Comparison of ENCODE assay signal across 23 cellular contexts in genomic region chr6:42268016-42268834, GRCh38. TPM values are rescaled to one million over a fixed set of nuclear protein-coding genes. Genes with fewer than 3 reads are reported as not detected.
DNase-seq lines count a peak whose midpoint lies in the region; ATAC-seq and TF ChIP-seq lines count a peak whose summit lies in the region.
"Had no signal": no experiment of that assay in that cellular context is flagged by ENCODE, and none has a peak within 500 bp of the region (broad histone marks: within the 10 kb centered on the region; RNA-seq: fewer than 3 reads in every experiment).

No MANE protein-coding gene starts in this region.

- H3K9ac ChIP-seq in H9 (ENCODE audit: extremely low read depth, insufficient read length, low read length), result no peak overlapping the region

- no peak overlapping the region for H3K27ac ChIP-seq in H9 (ENCODE audit: insufficient read length, low read depth, low read length)
- no peak overlapping the region for H3K27ac ChIP-seq in testis
- H3K27ac ChIP-seq: SJSA1 had no signal

- H3K9me3 ChIP-seq in H9 (ENCODE audit: control insufficient read depth, low read depth, low read length) (no peaks in the 10 kb centered on the region), HAP-1 (no peaks in the 10 kb centered on the region), testis (no peaks in the 10 kb centered on the region)
- H3K9me3 ChIP-seq: SJSA1 had no signal

- no peak overlapping the region for H2AK5ac ChIP-seq in H9 (ENCODE audit: insufficient read length, low read length)

- no peak overlapping the region for H3K4me3 Mint-ChIP-seq in activated T-cell treated with anti-CD3 and anti-CD28 coated beads, Interleukin-2, amount 50 U/mL, for 72 hours
- no peak overlapping the region for H3K4me3 Mint-ChIP-seq in H9
- H3K4me3 Mint-ChIP-seq in activated T-helper 17 cell treated with anti-CD3 and anti-CD28 coated beads, Interleukin-2, amount 50 U/mL, for 72 hours, result no peak overlapping the region
- no peak overlapping the region for H3K4me3 Mint-ChIP-seq in stimulated activated effector memory CD8-positive, alpha-beta T cell treated with anti-CD3 and anti-CD28 coated beads, Interleukin-12 subunit alpha, Interleukin-12 subunit beta, amount 100 ng/mL, for 72 hours
- H3K4me3 Mint-ChIP-seq: GM23338 had no signal

- H3K27me3 ChIP-seq in H9 (ENCODE audit: insufficient read depth, low read length) (no peaks in the 10 kb centered on the region), HAP-1 (ENCODE audit: low read depth) (no peaks in the 10 kb centered on the region), testis (no peaks in the 10 kb centered on the region)
- H3K27me3 ChIP-seq: SJSA1 had no signal

- no peaks in the 10 kb centered on the region for H3K27me3 Mint-ChIP-seq in activated T-cell treated with anti-CD3 and anti-CD28 coated beads, Interleukin-2, amount 50 U/mL, for 72 hours (ENCODE audit: low read depth)
- H3K27me3 Mint-ChIP-seq in H9 (ENCODE audit: low read depth), result no peaks in the 10 kb centered on the region
- no peaks in the 10 kb centered on the region for H3K27me3 Mint-ChIP-seq in activated T-helper 17 cell treated with anti-CD3 and anti-CD28 coated beads, Interleukin-2, amount 50 U/mL, for 72 hours

- peak overlapping the region; percentile 18 for H3K27ac Mint-ChIP-seq in activated T-cell treated with anti-CD3 and anti-CD28 coated beads, Interleukin-2, amount 50 U/mL, for 72 hours
- peak overlapping the region in 2 of 3 experiments; percentile 53 to 88; a peak in 3 of 7 replicates for H3K27ac Mint-ChIP-seq in H9
- peak overlapping the region; percentile 25 for H3K27ac Mint-ChIP-seq in activated T-helper 17 cell treated with anti-CD3 and anti-CD28 coated beads, Interleukin-2, amount 50 U/mL, for 72 hours
- H3K27ac Mint-ChIP-seq in stimulated activated effector memory CD8-positive, alpha-beta T cell treated with anti-CD3 and anti-CD28 coated beads, Interleukin-12 subunit alpha, Interleukin-12 subunit beta, amount 100 ng/mL, for 72 hours, result peak overlapping the region; percentile 83
- H3K27ac Mint-ChIP-seq: GM23338 had no signal

- no peak for DNase-seq in activated T-cell treated with anti-CD3 and anti-CD28 coated beads, Interleukin-2, amount 50 U/mL, for 72 hours
- no peak for DNase-seq in activated T-cell treated with anti-CD3 and anti-CD28 coated beads, Interleukin-2, amount 50 U/mL, for 1 hour
- DNase-seq in H9 (no peak), HAP-1 (ENCODE audit: low spot score in 2 of 2) (no peak), testis (no peak), NCI-H774 (lab: John Stamatoyannopoulos, UW) (no peak)
- DNase-seq in stimulated activated effector memory CD8-positive, alpha-beta T cell treated with anti-CD3 and anti-CD28 coated beads, Interleukin-12 subunit alpha, Interleukin-12 subunit beta, amount 100 ng/mL, for 72 hours (ENCODE audit: low spot score in 2 of 2), result no peak
- DNase-seq: AML-193, C1 segment of cervical spinal cord, DMS53, GDM1, KBM-7, NCI-H1105, NCI-H146, NCI-H2029, NCI-H226, NCI-H524, OCI-M1 had no signal

- ATAC-seq in activated T-cell treated with anti-CD3 and anti-CD28 coated beads, Interleukin-2, amount 50 U/mL, for 72 hours (replicated peaks in 1 of 2), result no peak
- no peak for ATAC-seq in activated T-helper 17 cell treated with anti-CD3 and anti-CD28 coated beads, Interleukin-2, amount 50 U/mL, for 72 hours (replicated peaks)
- ATAC-seq in stimulated activated effector memory CD8-positive, alpha-beta T cell treated with anti-CD3 and anti-CD28 coated beads, Interleukin-12 subunit alpha, Interleukin-12 subunit beta, amount 100 ng/mL, for 72 hours, result no peak
- ATAC-seq: GM23338, HCT116, Right ventricle myocardium inferior had no signal

- H2BK15ac ChIP-seq in H9 (ENCODE audit: low read depth, low read length), result no peak overlapping the region

- no peaks in the 10 kb centered on the region for H3K9me3 Mint-ChIP-seq in activated T-cell treated with anti-CD3 and anti-CD28 coated beads, Interleukin-2, amount 50 U/mL, for 72 hours
- H3K9me3 Mint-ChIP-seq in H9, result no peaks in the 10 kb centered on the region
- no peaks in the 10 kb centered on the region for H3K9me3 Mint-ChIP-seq in activated T-helper 17 cell treated with anti-CD3 and anti-CD28 coated beads, Interleukin-2, amount 50 U/mL, for 72 hours
- no peaks in the 10 kb centered on the region for H3K9me3 Mint-ChIP-seq in stimulated activated effector memory CD8-positive, alpha-beta T cell treated with anti-CD3 and anti-CD28 coated beads, Interleukin-12 subunit alpha, Interleukin-12 subunit beta, amount 100 ng/mL, for 72 hours
- H3K9me3 Mint-ChIP-seq: GM23338 had no signal

- no peaks in the 10 kb centered on the region for H3K79me2 ChIP-seq in H9 (ENCODE audit: insufficient read depth, low read length)

- no peak overlapping the region for H3K18ac ChIP-seq in H9 (ENCODE audit: insufficient read length, low read depth, low read length)

- no peak overlapping the region for H3T11ph ChIP-seq in H9 (ENCODE audit: low read length)

- H2BK5ac ChIP-seq in H9 (ENCODE audit: insufficient read length, low read length), result no peak overlapping the region

- no peak overlapping the region for H3K4me2 ChIP-seq in H9 (ENCODE audit: insufficient read depth, insufficient read length, low read length)
- H3K4me2 ChIP-seq: GM23338 had no signal

- no peak overlapping the region for H4K5ac ChIP-seq in H9 (ENCODE audit: insufficient read length, low read depth, low read length)

- H2AFZ ChIP-seq in H9 (ENCODE audit: low read length), result no peak overlapping the region
- H2AFZ ChIP-seq: GM23338 had no signal

- no peak overlapping the region for H2BK20ac ChIP-seq in H9 (ENCODE audit: low read depth, low read length, poor library complexity, severe bottlenecking)

- WGBS in H9 (ENCODE audit: extremely low coverage, insufficient read length, low lambda C conversion rate), result no CpG with 5 or more reads among the region's 14 CpGs
- 87 to 92% methylated on average over 7 to 14 of the region's 14 CpGs for WGBS in testis, 2 donors

- intact Hi-C loops in testis (cut with DNase I; ENCODE audit: low total_unique reads), result no loop called here

- H3K14ac ChIP-seq in H9 (ENCODE audit: insufficient read depth, low read length), result no peak overlapping the region

- H2BK120ac ChIP-seq in H9 (ENCODE audit: low read depth, low read length, poor library complexity, severe bottlenecking), result no peak overlapping the region

- H3K4me1 ChIP-seq in H9 (ENCODE audit: insufficient read depth, low read length) (no peaks in the 10 kb centered on the region), HAP-1 (peaks cover 10% of the 10 kb centered on the region), testis (peaks cover 11% of the 10 kb centered on the region)
- H3K4me1 ChIP-seq: SJSA1 had no signal

- no peak overlapping the region for H4K91ac ChIP-seq in H9 (ENCODE audit: insufficient read length, low read depth, low read length)

- no peak overlapping the region for H4K8ac ChIP-seq in H9 (replicated peaks; ENCODE audit: insufficient read length, low read depth, low read length)

- no peak for TF ChIP-seq CTCF in H9 (conservative IDR thresholded peaks at IDR 0.05)
- TF ChIP-seq CTCF in testis (IDR thresholded peaks at IDR 0.05), result no peak

- no peak overlapping the region for H3K4me3 ChIP-seq in HAP-1
- H3K4me3 ChIP-seq in testis, result no peak overlapping the region
- H3K4me3 ChIP-seq: GM23338, SJSA1 had no signal

- no peaks in the 10 kb centered on the region for H3K23me2 ChIP-seq in H9 (ENCODE audit: insufficient read length, low read depth, low read length, poor library complexity, severe bottlenecking)

- H3K36me3 ChIP-seq in HAP-1 (replicated peaks), result no peaks in the 10 kb centered on the region; the same call in none of the 2 replicates
- H3K36me3 ChIP-seq in testis (ENCODE audit: low read depth, missing control alignments), result no peaks in the 10 kb centered on the region

- H3K36me3 Mint-ChIP-seq in activated T-cell treated with anti-CD3 and anti-CD28 coated beads, Interleukin-2, amount 50 U/mL, for 72 hours (ENCODE audit: insufficient read depth in 2 of 2), result peaks cover 5 to 6% of the 10 kb centered on the region in 2 donors
- peaks cover 20 to 31% (median 25%) of the 10 kb centered on the region in 3 experiments for H3K36me3 Mint-ChIP-seq in H9 (ENCODE audit: insufficient read depth in 1 of 3, low read depth in 3 of 3)
- H3K36me3 Mint-ChIP-seq in activated T-helper 17 cell treated with anti-CD3 and anti-CD28 coated beads, Interleukin-2, amount 50 U/mL, for 72 hours (ENCODE audit: low read depth), result peaks cover 8% of the 10 kb centered on the region
- peaks cover 49% of the 10 kb centered on the region for H3K36me3 Mint-ChIP-seq in stimulated activated effector memory CD8-positive, alpha-beta T cell treated with anti-CD3 and anti-CD28 coated beads, Interleukin-12 subunit alpha, Interleukin-12 subunit beta, amount 100 ng/mL, for 72 hours

- TF ChIP-seq POLR2A in testis (IDR thresholded peaks at IDR 0.05), result no peak

- H3K56ac ChIP-seq in H9 (ENCODE audit: insufficient read length, low read depth, low read length), result no peak overlapping the region

- no peak overlapping the region for H3K23ac ChIP-seq in H9 (ENCODE audit: insufficient read length, low read depth, low read length)

- H3K4ac ChIP-seq in H9 (ENCODE audit: low read depth, low read length), result no peak overlapping the region

- H3K79me1 ChIP-seq in H9 (ENCODE audit: insufficient read depth, low read depth, low read length, poor library complexity, severe bottlenecking), result no peaks in the 10 kb centered on the region

- no peak overlapping the region for H2BK12ac ChIP-seq in H9 (ENCODE audit: insufficient read length, low read depth, low read length)

- H3K4me1 Mint-ChIP-seq in activated T-cell treated with anti-CD3 and anti-CD28 coated beads, Interleukin-2, amount 50 U/mL, for 72 hours (ENCODE audit: low read depth), result peaks cover 7% of the 10 kb centered on the region
- H3K4me1 Mint-ChIP-seq in H9, result peaks cover 23 to 33% of the 10 kb centered on the region in 2 experiments
- H3K4me1 Mint-ChIP-seq in activated T-helper 17 cell treated with anti-CD3 and anti-CD28 coated beads, Interleukin-2, amount 50 U/mL, for 72 hours, result peaks cover 4% of the 10 kb centered on the region
- peaks cover 30% of the 10 kb centered on the region for H3K4me1 Mint-ChIP-seq in stimulated activated effector memory CD8-positive, alpha-beta T cell treated with anti-CD3 and anti-CD28 coated beads, Interleukin-12 subunit alpha, Interleukin-12 subunit beta, amount 100 ng/mL, for 72 hours

- H4K20me1 ChIP-seq in H9 (ENCODE audit: control insufficient read depth, insufficient read depth, insufficient read length), result no peaks in the 10 kb centered on the region

- in situ Hi-C loops in HAP-1 (cut with MboI; ENCODE audit: low sequenced_read_pairs), result loop anchor here (25.0 kb wide), 1 partner anchor 269 kb away; no protein-coding TSS in a partner anchor

RNA-seq across cellular contexts. Expression of gene MRPS10, which starts 50.6 kb away (rescaled TPM):
- 10 to 100 TPM; 39.0 to 39.8 TPM for total RNA-seq in activated T-cell treated with anti-CD3 and anti-CD28 coated beads, Interleukin-2, amount 50 U/mL, for 72 hours
- total RNA-seq in H9 (2021) (33.9 and 36.3 TPM in 2 replicates), testis (10 to 100 TPM; 35.8 to 42.0 TPM)
- 10 to 100 TPM; 23.9 to 42.3 TPM for total RNA-seq in activated T-helper 17 cell treated with anti-CD3 and anti-CD28 coated beads, Interleukin-2, amount 50 U/mL, for 72 hours
- polyA plus RNA-seq in testis (ENCODE audit: insufficient read depth, low read depth, low replicate concordance), result 33.9 TPM

Comparison
In these comparisons a context has a peak if more than half of its experiments do, and no peak if none do; other contexts are left out.
1. H3K27ac Mint-ChIP-seq: peak in every context shown above with its lines; median percentile 83 in stimulated activated effector memory CD8-positive, alpha-beta T cell treated with anti-CD3 and anti-CD28 coated beads, Interleukin-12 subunit alpha, Interleukin-12 subunit beta, amount 100 ng/mL, for 72 hours; 70 in H9; 25 in activated T-helper 17 cell treated with anti-CD3 and anti-CD28 coated beads, Interleukin-2, amount 50 U/mL, for 72 hours; 18 in activated T-cell treated with anti-CD3 and anti-CD28 coated beads, Interleukin-2, amount 50 U/mL, for 72 hours.